1 cellular context compared by ENCODE assay signal in genomic region chr11:62569611-62570010, GRCh38.
TF ChIP-seq lines count a peak whose summit lies in the region.

No MANE protein-coding gene starts in this region.

TF ChIP-seq in HepG2, 621 proteins besides CTCF, POLR2A, EP300 and RAD21:
- TF ChIP-seq RBFOX2 (IDR thresholded peaks at IDR 0.05; ENCODE audit: low read depth, low read length) (peak; percentile 58), SAFB2 (CRISPR knock-in tag; IDR thresholded peaks at IDR 0.05; ENCODE audit: borderline replicate concordance, low read depth) (no peak), ZNF431 (CRISPR knock-in tag; IDR thresholded peaks at IDR 0.05; ENCODE audit: borderline replicate concordance, low read depth) (no peak)
TF ChIP-seq in HepG2: peak in this region for 1.
